ENCODE assay signal across 8 cellular contexts in the genomic region with DNA sequence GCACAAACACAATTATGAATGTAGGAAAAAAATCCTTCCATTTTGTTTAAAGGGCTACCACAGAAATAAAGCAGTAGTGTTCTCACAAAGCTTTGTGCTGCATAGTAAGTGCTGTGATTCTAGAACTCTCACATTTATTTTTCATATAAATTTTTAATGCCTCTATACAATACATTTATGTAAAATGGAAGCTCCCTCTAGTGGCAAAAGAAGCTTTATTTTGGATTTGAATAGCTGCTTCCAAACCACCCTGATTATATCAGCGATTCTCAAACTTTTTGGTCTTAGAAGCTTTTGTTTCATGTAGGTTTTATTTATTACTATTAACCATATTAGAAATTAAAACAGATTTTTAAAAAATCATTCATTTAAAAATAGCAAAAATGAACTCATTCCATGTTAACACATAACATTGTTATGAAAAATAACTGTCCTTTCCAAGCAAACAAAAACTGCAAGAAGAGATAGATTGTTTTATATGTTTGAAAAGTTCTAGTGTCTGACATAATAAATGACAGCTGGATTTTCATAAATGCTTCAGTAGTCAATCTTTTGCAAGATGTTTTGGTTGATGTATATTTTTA. TPM values are rescaled to one million over a fixed set of nuclear protein-coding genes. Genes with fewer than 3 reads are reported as not detected.
DNase-seq lines count a peak whose midpoint lies in the region; ATAC-seq, FAIRE-seq and TF ChIP-seq lines count a peak whose summit lies in the region.

No MANE protein-coding gene starts in this region.

- no peak for ATAC-seq in HG02798 (IDR thresholded peaks at IDR 0.05; ENCODE audit: poor library complexity, unreplicated experiment)

- H3K4me3 ChIP-seq in AG04450 (ENCODE audit: low read depth, low read length), result no peak overlapping the region
- H3K4me3 ChIP-seq in fibroblast of the aortic adventitia (ENCODE audit: low read depth, low read length), result no peak overlapping the region
- no peak overlapping the region for H3K4me3 ChIP-seq in MG63

- CTCF ChIA-PET in AG04450 (lab: Charles Lee), result interaction anchor here (0.6 to 3.7 kb wide), 21 partner anchors 9 to 324 kb away, joined by 3 to 91 read pairs (median 5); no protein-coding TSS in a partner anchor

- TF ChIP-seq CTCF in AG04450 (IDR thresholded peaks at IDR 0.05; ENCODE audit: low read depth, low read length), result peak; percentile 61
- peak; percentile 50 for TF ChIP-seq CTCF in fibroblast of the aortic adventitia (IDR thresholded peaks at IDR 0.05; ENCODE audit: insufficient read depth, low read length)

- H3K27me3 ChIP-seq in AG04450 (ENCODE audit: control insufficient read depth, insufficient read depth, low read length) (no peaks in the 10 kb centered on the region), MG63 (no peaks in the 10 kb centered on the region)

- POLR2A ChIA-PET in AG04450 (lab: Yijun Ruan, JAX), result interaction anchor here (0.6 kb wide), 1 partner anchor 198 kb away, joined by 3 read pairs; no protein-coding TSS in a partner anchor

- peak; percentile 70 for FAIRE-seq in GM19239 (lab: Jason Lieb, UNC)

- no peak overlapping the region for H3K27ac ChIP-seq in AG04450 (ENCODE audit: low read depth, low read length)

- no peaks in the 10 kb centered on the region for H3K9me3 ChIP-seq in AG04450 (ENCODE audit: control insufficient read depth, insufficient read depth, low read length)
- no peaks in the 10 kb centered on the region for H3K9me3 ChIP-seq in MG63

- H3K36me3 ChIP-seq in MG63, result no peaks in the 10 kb centered on the region

- DNase-seq in AG04450 (ENCODE audit: low read depth, low spot score), result peak; percentile 7
- DNase-seq in GM19239 (ENCODE audit: insufficient read length, low spot score), result no peak
- DNase-seq in RPMI8226, result peak; percentile 5
- DNase-seq in fibroblast of the aortic adventitia (ENCODE audit: low read depth), result peak; percentile 32
- no peak for DNase-seq in MG63
- no peak for DNase-seq in activated CD4-positive, alpha-beta T cell treated with anti-CD3 and anti-CD28 coated beads for 48 hours
- DNase-seq in OCI-M2 (lab: John Stamatoyannopoulos, UW; ENCODE audit: unreplicated experiment), result no peak

RNA-seq across cellular contexts. Expression of gene HS3ST5, which starts 38.4 kb away (rescaled TPM):
- not detected in 2 replicates for polyA plus RNA-seq in AG04450 (2011; rRNA removed)
- not detected in 2 replicates for polyA minus RNA-seq in AG04450 (2011; rRNA and poly(A)+ RNA removed)
- 0.09 TPM in 1 of 2 replicates, not detected in the other for total RNA-seq in fibroblast of the aortic adventitia (ENCODE audit: low replicate concordance)
- total RNA-seq in MG63 (2014; rRNA removed; shearing (Covaris generic); ENCODE audit: low replicate concordance), result not detected in 2 replicates

Comparison
In these comparisons a context has a peak if more than half of its experiments do, and no peak if none do; other contexts are left out.
1. DNase-seq: peak in AG04450 (single experiment), RPMI8226 (single experiment) and fibroblast of the aortic adventitia (single experiment); none in GM19239 (single experiment), MG63 (single experiment), activated CD4-positive, alpha-beta T cell treated with anti-CD3 and anti-CD28 coated beads for 48 hours (single experiment) and OCI-M2 (single experiment).